ENCODE assay signal across 16 cellular contexts in the genomic region with DNA sequence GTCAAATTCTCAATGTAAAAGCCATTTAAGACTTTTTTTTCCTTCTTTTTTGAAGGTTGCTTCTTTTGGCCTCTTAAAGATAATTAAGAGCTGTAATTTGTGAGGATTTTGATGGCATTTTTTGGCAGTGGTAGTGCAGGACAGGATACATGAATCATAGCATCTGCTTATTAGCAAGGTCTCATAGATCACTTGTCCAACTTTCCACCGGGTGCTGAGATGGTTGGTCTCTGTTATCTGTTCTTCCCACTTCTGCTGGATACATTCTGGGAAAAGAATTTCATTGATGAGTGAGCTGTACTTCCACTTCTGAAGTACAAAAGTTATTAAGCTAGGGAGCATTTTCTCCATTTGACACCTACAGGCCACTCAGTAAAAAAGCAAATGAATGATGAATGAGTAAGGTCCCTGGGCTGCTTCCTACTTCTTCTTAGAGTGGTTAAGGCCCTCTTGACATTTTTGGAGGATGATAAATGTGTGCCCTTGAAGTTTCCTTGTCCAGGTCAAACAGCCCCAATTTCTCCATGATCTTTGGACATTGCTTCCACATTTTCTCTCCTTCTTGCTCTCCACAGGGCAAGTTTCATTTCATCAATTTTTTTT.
DNase-seq lines count a peak whose midpoint lies in the region; ATAC-seq and TF ChIP-seq lines count a peak whose summit lies in the region.
"Had no signal": no experiment of that assay in that cellular context is flagged by ENCODE, and none has a peak within 500 bp of the region (broad histone marks: within the 10 kb centered on the region; RNA-seq: fewer than 3 reads in every experiment).

No MANE protein-coding gene starts in this region.

- CTCF ChIA-PET in SK-N-SH (lab: Yijun Ruan, JAX) (interaction anchor here (0.6 to 2.2 kb wide), 2 partner anchors 9 to 13 kb away, joined by 4 to 6 read pairs; no protein-coding TSS in a partner anchor), T-cell (lab: Charles Lee) (no interaction called here)

- no peak overlapping the region; the same call in 1 of the 2 replicates for H3K9ac ChIP-seq in SK-N-SH
- no peak overlapping the region for H3K9ac ChIP-seq in smooth muscle cell (ENCODE audit: low read depth)

- H3K27me3 Mint-ChIP-seq in activated T-cell treated with anti-CD3 and anti-CD28 coated beads, Interleukin-2, amount 50 U/mL, for 4 hours (ENCODE audit: low read depth) = peaks cover 5% of the 10 kb centered on the region
- H3K27me3 Mint-ChIP-seq in T-cell = peaks cover 3 to 5% of the 10 kb centered on the region in 2 donors

- no peaks in the 10 kb centered on the region for H3K9me3 ChIP-seq in SK-N-SH
- H3K9me3 ChIP-seq in smooth muscle cell (replicated peaks; ENCODE audit: low read depth) = no peaks in the 10 kb centered on the region
- H3K9me3 ChIP-seq: SJSA1, transverse colon had no signal

- no peak overlapping the region for H3K4me3 Mint-ChIP-seq in activated T-cell treated with anti-CD3 and anti-CD28 coated beads, Interleukin-2, amount 50 U/mL, for 4 hours
- no peak overlapping the region for H3K4me3 Mint-ChIP-seq in T-cell
- H3K4me3 Mint-ChIP-seq: activated CD4-positive, alpha-beta memory T cell treated with anti-CD3 and anti-CD28 coated beads for 36 hours; CD4-positive, alpha-beta memory T cell had no signal

- H3K79me2 ChIP-seq in SK-N-SH (ENCODE audit: insufficient read depth) (no peaks in the 10 kb centered on the region), smooth muscle cell (ENCODE audit: low read depth) (no peaks in the 10 kb centered on the region)

- POLR2A ChIA-PET in SK-N-SH (lab: Yijun Ruan, JAX) = interaction anchor here (0.5 kb wide), 1 partner anchor 253 kb away, joined by 4 read pairs; no protein-coding TSS in a partner anchor
- POLR2A ChIA-PET in T-cell (lab: Charles Lee) = no interaction called here

- H4K20me1 ChIP-seq in SK-N-SH (ENCODE audit: insufficient read depth) = no peaks in the 10 kb centered on the region
- H4K20me1 ChIP-seq in smooth muscle cell (ENCODE audit: low read depth) = no peaks in the 10 kb centered on the region

- H3K9me3 Mint-ChIP-seq in activated T-cell treated with anti-CD3 and anti-CD28 coated beads, Interleukin-2, amount 50 U/mL, for 4 hours = no peaks in the 10 kb centered on the region
- H3K9me3 Mint-ChIP-seq in T-cell = no peaks in the 10 kb centered on the region
- H3K9me3 Mint-ChIP-seq: activated CD4-positive, alpha-beta memory T cell treated with anti-CD3 and anti-CD28 coated beads for 36 hours; activated T-helper 2 cell treated with anti-CD3 and anti-CD28 coated beads, Interferon-gamma antibody, Interleukin-2, Interleukin-4, amounts not matched to agents 10 μg/mL and 5 μg/mL and 100 μg/mL, durations not matched to agents 14 hours and 24 hours and 36 hours had no signal

- ATAC-seq in activated T-cell treated with anti-CD3 and anti-CD28 coated beads, Interleukin-2, amount 50 U/mL, for 4 hours = no peak
- no peak for ATAC-seq in T-cell (replicated peaks in 1 of 4)

- peak; percentile 58 to 74; a peak in 3 of 4 replicates for TF ChIP-seq EP300 in SK-N-SH (IDR thresholded peaks at IDR 0.05; ENCODE audit: borderline replicate concordance in 1 of 2, low read depth in 1 of 2, low read length in 1 of 2)

- no peaks in the 10 kb centered on the region for H3K36me3 Mint-ChIP-seq in activated T-cell treated with anti-CD3 and anti-CD28 coated beads, Interleukin-2, amount 50 U/mL, for 4 hours (ENCODE audit: insufficient read depth)
- H3K36me3 Mint-ChIP-seq in T-cell = no peaks in the 10 kb centered on the region
- H3K36me3 Mint-ChIP-seq: activated CD4-positive, alpha-beta memory T cell treated with anti-CD3 and anti-CD28 coated beads for 36 hours; CD4-positive, alpha-beta memory T cell had no signal

- no peaks in the 10 kb centered on the region for H3K9me2 ChIP-seq in SK-N-SH

- H3K4me3 ChIP-seq in SK-N-SH (ENCODE audit: low read depth in 2 of 2, low read length in 1 of 2) = no peak overlapping the region
- H3K4me3 ChIP-seq in smooth muscle cell = no peak overlapping the region
- H3K4me3 ChIP-seq: SJSA1, transverse colon had no signal

- DNase-seq in HCEC 1CT (peak; percentile 44), SK-N-SH (no peak), iris pigment epithelial cell (ENCODE audit: low read depth) (peak; percentile 48), smooth muscle cell (lab: John Stamatoyannopoulos, UW; ENCODE audit: unreplicated experiment) (no peak), NOMO-1 (lab: John Stamatoyannopoulos, UW; ENCODE audit: unreplicated experiment in 2 of 2) (no peak), T-cell (no peak)
- DNase-seq in activated T-cell treated with anti-CD3 and anti-CD28 coated beads, Interleukin-2, amount 50 U/mL, for 4 hours = no peak
- DNase-seq: activated CD4-positive, alpha-beta memory T cell treated with anti-CD3 and anti-CD28 coated beads for 36 hours; CD4-positive, alpha-beta memory T cell; NCI-H1092; NCI-H2171 treated with DMSO at 0.1 percent for 48 hours; NK-92 treated with Interleukin-12 subunit alpha and Interleukin-12 subunit beta, amount 100 ng/mL, for 24 hours; stimulated activated CD8-positive, alpha-beta memory T cell treated with anti-CD3 and anti-CD28 coated beads, Interleukin-4, amount 100 ng/mL, for 48 hours; transverse colon had no signal

- no peak for TF ChIP-seq RAD21 in SK-N-SH (IDR thresholded peaks at IDR 0.05; ENCODE audit: low read length)

- no peaks in the 10 kb centered on the region for H3K27me3 ChIP-seq in SK-N-SH (ENCODE audit: insufficient read depth)
- H3K27me3 ChIP-seq in smooth muscle cell (ENCODE audit: low read depth) = no peaks in the 10 kb centered on the region
- H3K27me3 ChIP-seq: SJSA1, transverse colon had no signal

- H3K4me1 Mint-ChIP-seq in activated T-cell treated with anti-CD3 and anti-CD28 coated beads, Interleukin-2, amount 50 U/mL, for 4 hours (ENCODE audit: low read depth) = no peaks in the 10 kb centered on the region
- H3K4me1 Mint-ChIP-seq in T-cell = no peaks in the 10 kb centered on the region
- H3K4me1 Mint-ChIP-seq: CD4-positive, alpha-beta memory T cell had no signal

- H3K27ac Mint-ChIP-seq in T-cell = no peak overlapping the region
- H3K27ac Mint-ChIP-seq: activated CD4-positive, alpha-beta memory T cell treated with anti-CD3 and anti-CD28 coated beads for 36 hours; activated T-helper 2 cell treated with anti-CD3 and anti-CD28 coated beads, Interferon-gamma antibody, Interleukin-2, Interleukin-4, amounts not matched to agents 10 μg/mL and 5 μg/mL and 100 μg/mL, durations not matched to agents 14 hours and 24 hours and 36 hours; CD4-positive, alpha-beta memory T cell had no signal

- H3K4me1 ChIP-seq in SK-N-SH (ENCODE audit: control insufficient read depth in 1 of 2, insufficient read depth in 2 of 2, low read depth in 1 of 2, low read length in 1 of 2) (peaks cover 25 to 29% of the 10 kb centered on the region in 2 experiments), smooth muscle cell (ENCODE audit: low read depth) (peaks cover 35% of the 10 kb centered on the region)

- 5% methylated on average over 1 of the region's 1 CpG for WGBS in SK-N-SH (ENCODE audit: low lambda C conversion rate)
- 7% methylated on average over 1 of the region's 1 CpG for WGBS in smooth muscle cell (ENCODE audit: low lambda C conversion rate)

- TF ChIP-seq CTCF in SK-N-SH (IDR thresholded peaks at IDR 0.05) (no peak), smooth muscle cell (IDR thresholded peaks at IDR 0.05; ENCODE audit: borderline replicate concordance, insufficient read depth, poor library complexity, severe bottlenecking) (no peak)

- peak overlapping the region; percentile 57 to 93 for H3K27ac ChIP-seq in SK-N-SH (ENCODE audit: low read depth in 2 of 2, low read length in 1 of 2)
- peak overlapping the region; percentile 28 for H3K27ac ChIP-seq in smooth muscle cell (ENCODE audit: low read depth)
- H3K27ac ChIP-seq: SJSA1 had no signal

- H3K4me2 ChIP-seq in SK-N-SH (peak overlapping the region; percentile 42), smooth muscle cell (peak overlapping the region; percentile 27)

- H3K36me3 ChIP-seq in SK-N-SH (replicated peaks in 1 of 2; ENCODE audit: control insufficient read depth in 1 of 2, insufficient read depth in 2 of 2, low read length in 1 of 2) = no peaks in the 10 kb centered on the region
- H3K36me3 ChIP-seq in smooth muscle cell (ENCODE audit: low read depth) = no peaks in the 10 kb centered on the region
- H3K36me3 ChIP-seq: SJSA1, transverse colon had no signal

- H3F3A ChIP-seq in SK-N-SH (replicated peaks; ENCODE audit: insufficient read depth) (peaks cover 19% of the 10 kb centered on the region), smooth muscle cell (ENCODE audit: low read depth) (peaks cover 9% of the 10 kb centered on the region)

- H2AFZ ChIP-seq in SK-N-SH (ENCODE audit: low read depth) = no peak overlapping the region
- H2AFZ ChIP-seq in smooth muscle cell (ENCODE audit: low read depth) = no peak overlapping the region

TF ChIP-seq in SK-N-SH, 30 proteins besides CTCF, POLR2A, EP300 and RAD21 (continues in another document):
- TF ChIP-seq TAF1 (IDR thresholded peaks at IDR 0.05; ENCODE audit: borderline replicate concordance, low read depth, low read length) = no peak
- TF ChIP-seq, protein P1, sequence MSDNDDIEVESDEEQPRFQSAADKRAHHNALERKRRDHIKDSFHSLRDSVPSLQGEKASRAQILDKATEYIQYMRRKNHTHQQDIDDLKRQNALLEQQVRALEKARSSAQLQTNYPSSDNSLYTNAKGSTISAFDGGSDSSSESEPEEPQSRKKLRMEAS (IDR thresholded peaks at IDR 0.05; ENCODE audit: low read depth) = no peak
- no peak for TF ChIP-seq TEAD4 (IDR thresholded peaks at IDR 0.05; ENCODE audit: borderline replicate concordance, insufficient read depth)
- no peak; the same call in 1 of the 2 replicates for TF ChIP-seq JUND (IDR thresholded peaks at IDR 0.05)
- TF ChIP-seq, protein P2, sequence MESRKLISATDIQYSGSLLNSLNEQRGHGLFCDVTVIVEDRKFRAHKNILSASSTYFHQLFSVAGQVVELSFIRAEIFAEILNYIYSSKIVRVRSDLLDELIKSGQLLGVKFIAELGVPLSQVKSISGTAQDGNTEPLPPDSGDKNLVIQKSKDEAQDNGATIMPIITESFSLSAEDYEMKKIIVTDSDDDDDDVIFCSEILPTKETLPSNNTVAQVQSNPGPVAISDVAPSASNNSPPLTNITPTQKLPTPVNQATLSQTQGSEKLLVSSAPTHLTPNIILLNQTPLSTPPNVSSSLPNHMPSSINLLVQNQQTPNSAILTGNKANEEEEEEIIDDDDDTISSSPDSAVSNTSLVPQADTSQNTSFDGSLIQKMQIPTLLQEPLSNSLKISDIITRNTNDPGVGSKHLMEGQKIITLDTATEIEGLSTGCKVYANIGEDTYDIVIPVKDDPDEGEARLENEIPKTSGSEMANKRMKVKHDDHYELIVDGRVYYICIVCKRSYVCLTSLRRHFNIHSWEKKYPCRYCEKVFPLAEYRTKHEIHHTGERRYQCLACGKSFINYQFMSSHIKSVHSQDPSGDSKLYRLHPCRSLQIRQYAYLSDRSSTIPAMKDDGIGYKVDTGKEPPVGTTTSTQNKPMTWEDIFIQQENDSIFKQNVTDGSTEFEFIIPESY (IDR thresholded peaks at IDR 0.05; ENCODE audit: borderline replicate concordance, low read depth) = no peak
- TF ChIP-seq RCOR1 (IDR thresholded peaks at IDR 0.05; ENCODE audit: low read length) = no peak
- TF ChIP-seq FOSL2 (IDR thresholded peaks at IDR 0.05; ENCODE audit: borderline replicate concordance, low read depth) = peak; percentile 36; the same call in 1 of the 2 replicates
- no peak for TF ChIP-seq GABPA (IDR thresholded peaks at IDR 0.05; ENCODE audit: low read depth)

Comparison
In these comparisons a context has a peak if more than half of its experiments do, and no peak if none do; other contexts are left out.
1. DNase-seq: peak in HCEC 1CT (single experiment) and iris pigment epithelial cell (single experiment); none in SK-N-SH (single experiment), smooth muscle cell (single experiment), NOMO-1 (0 of 2), activated T-cell treated with anti-CD3 and anti-CD28 coated beads, Interleukin-2, amount 50 U/mL, for 4 hours (single experiment) and T-cell (0 of 34).